In genomic region chr12:54411398-54412241, GRCh38 we compare ENCODE assay signal across 8 cellular contexts. TPM values are rescaled to one million over a fixed set of nuclear protein-coding genes. Genes with fewer than 3 reads are reported as not detected.
DNase-seq lines count a peak whose midpoint lies in the region; ATAC-seq and TF ChIP-seq lines count a peak whose summit lies in the region.

No MANE protein-coding gene starts in this region.

- ATAC-seq in naive thymus-derived CD8-positive, alpha-beta T cell: peak; percentile 21 to 26
- no peak for ATAC-seq in GM18861 (IDR thresholded peaks at IDR 0.05; ENCODE audit: unreplicated experiment)
- no peak for ATAC-seq in HG03025 (IDR thresholded peaks at IDR 0.05; ENCODE audit: low FRiP score, unreplicated experiment)

- H3K27ac Mint-ChIP-seq in endodermal cell: no peak overlapping the region
- peak overlapping the region; percentile 95 to 100 (median 98) for H3K27ac Mint-ChIP-seq in naive thymus-derived CD8-positive, alpha-beta T cell
- no peak overlapping the region for H3K27ac Mint-ChIP-seq in glutamatergic neuron (ENCODE audit: unreplicated experiment)

- H3K36me3 Mint-ChIP-seq in endodermal cell (ENCODE audit: low read depth): peaks cover 59% of the 10 kb centered on the region
- H3K36me3 Mint-ChIP-seq in naive thymus-derived CD8-positive, alpha-beta T cell: peaks cover 0 to 47% (median 15%) of the 10 kb centered on the region in 3 donors
- peaks cover 5% of the 10 kb centered on the region for H3K36me3 Mint-ChIP-seq in glutamatergic neuron (ENCODE audit: unreplicated experiment)

- no peak overlapping the region for H3K4me3 ChIP-seq in endodermal cell (ENCODE audit: low read length)

- DNase-seq in HT1080 (ENCODE audit: low read depth) (peak; percentile 99), endodermal cell (peak; percentile 73), medulla oblongata (ENCODE audit: extremely low spot score) (no peak), glutamatergic neuron (no peak)
- peak; percentile 44 to 46 for DNase-seq in activated CD4-positive, alpha-beta T cell treated with anti-CD3 and anti-CD28 coated beads for 4 hours
- peak; percentile 35 to 73 (median 46) for DNase-seq in naive thymus-derived CD8-positive, alpha-beta T cell

- no peak overlapping the region for H3K27ac ChIP-seq in endodermal cell (ENCODE audit: low read depth, low read length)

- H3K9ac ChIP-seq in endodermal cell (ENCODE audit: extremely low read depth, low read length, poor library complexity, severe bottlenecking): no peak overlapping the region

- H3K9me3 Mint-ChIP-seq in endodermal cell (no peaks in the 10 kb centered on the region), glutamatergic neuron (ENCODE audit: unreplicated experiment) (peaks cover 2% of the 10 kb centered on the region)
- H3K9me3 Mint-ChIP-seq in naive thymus-derived CD8-positive, alpha-beta T cell: no peaks in the 10 kb centered on the region

- no peaks in the 10 kb centered on the region for H3K9me3 ChIP-seq in endodermal cell (ENCODE audit: control insufficient read depth, low read length)

- WGBS in endodermal cell (ENCODE audit: insufficient coverage in 1 of 2, insufficient read length in 1 of 2), 2 experiments: 80 to 86% methylated on average over 5 to 10 of the region's 10 CpGs

- TF ChIP-seq CTCF in endodermal cell (conservative IDR thresholded peaks at IDR 0.05) (no peak), glutamatergic neuron (IDR thresholded peaks at IDR 0.05; ENCODE audit: partially characterized antibody, unreplicated experiment) (no peak)

- no peaks in the 10 kb centered on the region for H3K27me3 Mint-ChIP-seq in endodermal cell (ENCODE audit: insufficient read depth)
- H3K27me3 Mint-ChIP-seq in naive thymus-derived CD8-positive, alpha-beta T cell: no peaks in the 10 kb centered on the region
- no peaks in the 10 kb centered on the region for H3K27me3 Mint-ChIP-seq in glutamatergic neuron (ENCODE audit: unreplicated experiment)

- peaks cover 8% of the 10 kb centered on the region for H3K4me1 ChIP-seq in endodermal cell (ENCODE audit: control insufficient read depth, insufficient read depth, low read length)

- no peaks in the 10 kb centered on the region for H3K27me3 ChIP-seq in endodermal cell (ENCODE audit: control insufficient read depth, insufficient read depth, low read length, poor library complexity, severe bottlenecking)

- H3K4me3 Mint-ChIP-seq in endodermal cell (no peak overlapping the region), glutamatergic neuron (ENCODE audit: unreplicated experiment) (no peak overlapping the region)
- peak overlapping the region; percentile 52 to 91 (median 78) for H3K4me3 Mint-ChIP-seq in naive thymus-derived CD8-positive, alpha-beta T cell

- POLR2A ChIA-PET in naive thymus-derived CD8-positive, alpha-beta T cell (lab: Charles Lee): interaction anchor here (1.3 to 11.6 kb wide), 8 partner anchors 8 to 132 kb away, joined by 3 to 142 read pairs (median 12); partner anchors contain the start of genes CBX5, HNRNPA1 and ITGA5

- H3K4me1 Mint-ChIP-seq in endodermal cell (peaks cover 30% of the 10 kb centered on the region), glutamatergic neuron (ENCODE audit: low read depth, unreplicated experiment) (no peaks in the 10 kb centered on the region)
- peaks cover 33 to 88% (median 80%) of the 10 kb centered on the region in 4 donors for H3K4me1 Mint-ChIP-seq in naive thymus-derived CD8-positive, alpha-beta T cell

- H3K36me3 ChIP-seq in endodermal cell (ENCODE audit: control insufficient read depth, insufficient read depth, low read length): peaks cover 63% of the 10 kb centered on the region

RNA-seq across cellular contexts. Expression of gene ITGA5, which starts 7.4 kb away (rescaled TPM):
- 150 and 163 TPM in 2 replicates for total RNA-seq in HT1080 (2014; rRNA removed; shearing (Covaris generic))
- 230 and 231 TPM in 2 replicates for polyA plus RNA-seq in HT1080 (2015; cell fraction: cytosol; rRNA removed)
- polyA plus RNA-seq in HT1080 (2015; cell fraction: nucleus; rRNA removed): 490 and 542 TPM in 2 replicates
- total RNA-seq in endodermal cell: 100 to 1,000 TPM; 189 to 243 TPM
- polyA plus RNA-seq in endodermal cell (2013, experiment 1 of 2): 71.1 TPM
- 77.0 TPM for polyA plus RNA-seq in endodermal cell (2013, experiment 2 of 2)
- 100 to 1,000 TPM; 126 to 127 TPM for total RNA-seq in naive thymus-derived CD8-positive, alpha-beta T cell
- 10 to 100 TPM; 13.4 to 44.5 (median 19.7) TPM for polyA plus RNA-seq in naive thymus-derived CD8-positive, alpha-beta T cell
- total RNA-seq in glutamatergic neuron (ENCODE audit: unreplicated experiment): 1.8 TPM

RNA-seq across cellular contexts. Expression of gene ZNF385A, which starts 27.1 kb away (rescaled TPM):
- total RNA-seq in HT1080 (2014; rRNA removed; shearing (Covaris generic)): 4.0 and 5.4 TPM in 2 replicates
- polyA plus RNA-seq in HT1080 (2015; cell fraction: cytosol; rRNA removed): 15.3 and 17.6 TPM in 2 replicates
- polyA plus RNA-seq in HT1080 (2015; cell fraction: nucleus; rRNA removed): 6.4 and 7.9 TPM in 2 replicates
- 10 to 100 TPM; 10.5 to 16.3 TPM for total RNA-seq in endodermal cell
- 39.3 TPM for polyA plus RNA-seq in endodermal cell (2013, experiment 1 of 2)
- polyA plus RNA-seq in endodermal cell (2013, experiment 2 of 2): 35.5 TPM
- total RNA-seq in naive thymus-derived CD8-positive, alpha-beta T cell: 1 to 10 TPM; 1.7 to 3.2 TPM
- polyA plus RNA-seq in naive thymus-derived CD8-positive, alpha-beta T cell: under 1 TPM in 1 of 3 donors, not detected in 2; 0.42 TPM
- total RNA-seq in glutamatergic neuron (ENCODE audit: unreplicated experiment): 26.6 TPM

RNA-seq across cellular contexts. Expression of gene GPR84, which starts 47.3 kb away (rescaled TPM):
- not detected in 2 replicates for total RNA-seq in HT1080 (2014; rRNA removed; shearing (Covaris generic))
- 0.06 and 0.08 TPM in 2 replicates for polyA plus RNA-seq in HT1080 (2015; cell fraction: cytosol; rRNA removed)
- polyA plus RNA-seq in HT1080 (2015; cell fraction: nucleus; rRNA removed): 0.07 and 0.26 TPM in 2 replicates
- not detected for total RNA-seq in endodermal cell
- 0.11 TPM for polyA plus RNA-seq in endodermal cell (2013, experiment 1 of 2)
- polyA plus RNA-seq in endodermal cell (2013, experiment 2 of 2): not detected
- total RNA-seq in naive thymus-derived CD8-positive, alpha-beta T cell: not detected
- not detected for polyA plus RNA-seq in naive thymus-derived CD8-positive, alpha-beta T cell
- not detected for total RNA-seq in glutamatergic neuron (ENCODE audit: unreplicated experiment)

Comparison
In these comparisons a context has a peak if more than half of its experiments do, and no peak if none do; other contexts are left out.
1. DNase-seq: peak in HT1080 (single experiment), activated CD4-positive, alpha-beta T cell treated with anti-CD3 and anti-CD28 coated beads for 4 hours (2 of 2), endodermal cell (single experiment) and naive thymus-derived CD8-positive, alpha-beta T cell (10 of 10); none in medulla oblongata (single experiment) and glutamatergic neuron (single experiment).
2. H3K27ac Mint-ChIP-seq: peak in naive thymus-derived CD8-positive, alpha-beta T cell (10 of 10); none in endodermal cell (single experiment) and glutamatergic neuron (single experiment).
3. H3K4me3 Mint-ChIP-seq: peak in naive thymus-derived CD8-positive, alpha-beta T cell (10 of 10); none in endodermal cell (single experiment) and glutamatergic neuron (single experiment).
4. ATAC-seq: peak in naive thymus-derived CD8-positive, alpha-beta T cell (2 of 2); none in GM18861 (single experiment) and HG03025 (single experiment).
5. RNA of gene ITGA5, which starts 7.4 kb away (total RNA-seq): 189 to 243 TPM in endodermal cell, 150 to 163 TPM in HT1080 and 126 to 127 TPM in naive thymus-derived CD8-positive, alpha-beta T cell; 1.8 TPM in glutamatergic neuron (single experiment); every median in the first group is over 10 times any median in the second.